24 cellular contexts compared by ENCODE assay signal in the genomic region with DNA sequence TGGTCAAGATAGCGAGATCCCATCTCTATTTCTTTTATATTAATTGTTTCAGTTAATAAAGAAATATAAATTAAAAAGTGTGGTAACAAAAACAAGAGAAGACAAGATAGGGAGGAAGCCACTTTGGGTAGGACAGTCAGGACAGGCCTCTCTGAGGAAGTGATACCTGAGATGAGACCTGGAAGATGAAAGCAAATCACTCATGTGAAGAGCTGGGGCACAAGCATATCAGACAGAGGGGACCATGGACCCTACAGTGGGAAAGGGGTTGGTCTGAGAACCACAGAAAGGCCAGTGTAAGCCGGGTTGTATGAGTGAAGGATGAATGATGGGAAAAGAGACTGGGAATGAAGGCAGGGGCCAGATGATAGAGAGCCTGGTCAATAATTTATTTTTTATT. TPM values are rescaled to one million over a fixed set of nuclear protein-coding genes. Genes with fewer than 3 reads are reported as not detected.
DNase-seq lines count a peak whose midpoint lies in the region; ATAC-seq, FAIRE-seq and TF ChIP-seq lines count a peak whose summit lies in the region.
"Had no signal": no experiment of that assay in that cellular context is flagged by ENCODE, and none has a peak within 500 bp of the region (broad histone marks: within the 10 kb centered on the region; RNA-seq: fewer than 3 reads in every experiment).

No MANE protein-coding gene starts in this region.

- no peaks in the 10 kb centered on the region for H3K36me3 Mint-ChIP-seq in neural crest cell (ENCODE audit: low read depth)
- H3K36me3 Mint-ChIP-seq: activated naive CD8-positive, alpha-beta T cell; mesothelial cell of epicardium had no signal

- no peaks in the 10 kb centered on the region for H3K36me3 ChIP-seq in small intestine (ENCODE audit: control insufficient read depth in 2 of 2, insufficient read depth in 2 of 2, low read length in 2 of 2)

- no peak overlapping the region for H3K27ac ChIP-seq in small intestine (ENCODE audit: low read depth in 1 of 2, low read length in 1 of 2)
- H3K27ac ChIP-seq: BLaER1 treated with 17β-estradiol and CSF1 and Interleukin-3, amounts not matched to agents 10 nM and 100 nM; parathyroid adenoma had no signal

- peaks cover 3 to 9% of the 10 kb centered on the region in 2 donors for H3K4me1 ChIP-seq in small intestine (ENCODE audit: control insufficient read depth in 2 of 2, insufficient read depth in 1 of 2, low read depth in 1 of 2, low read length in 1 of 2)

- peaks cover 25% of the 10 kb centered on the region for H3K4me1 Mint-ChIP-seq in neural crest cell

- H3K4me3 Mint-ChIP-seq in neural crest cell = peak overlapping the region; percentile 12
- H3K4me3 Mint-ChIP-seq: activated CD4-positive, alpha-beta T cell treated with anti-CD3 and anti-CD28 coated beads for 36 hours; T-helper 1 cell treated with Interleukin-12 subunit alpha and Interleukin-12 subunit beta and Interleukin-4 antibody, amounts not matched to agents 30 μg/mL and 1 μg/mL, for 36 hours had no signal

- peak; percentile 51 for ATAC-seq in GM19463 (IDR thresholded peaks at IDR 0.05; ENCODE audit: unreplicated experiment)
- ATAC-seq in HG03342 (IDR thresholded peaks at IDR 0.05; ENCODE audit: unreplicated experiment) = peak; percentile 60
- ATAC-seq: activated CD4-positive, alpha-beta T cell treated with anti-CD3 and anti-CD28 coated beads for 36 hours; heart right ventricle; left lobe of liver; sciatic nerve had no signal

- H3K27me3 Mint-ChIP-seq in neural crest cell (ENCODE audit: low read depth) = peaks cover 43% of the 10 kb centered on the region

- TF ChIP-seq CTCF in GM12865 (IDR thresholded peaks at IDR 0.05; ENCODE audit: insufficient read depth, low read depth, low read length, missing control alignments) (no peak), neural crest cell (conservative IDR thresholded peaks at IDR 0.05) (no peak), foreskin fibroblast (IDR thresholded peaks at IDR 0.05; ENCODE audit: low read depth, low read length) (no peak)

- H3K4me3 ChIP-seq in GM12865 (ENCODE audit: low read depth, low read length) (no peak overlapping the region), small intestine (ENCODE audit: low read depth in 1 of 2, low read length in 2 of 2) (no peak overlapping the region), foreskin fibroblast (ENCODE audit: low read depth in 1 of 2, low read length in 2 of 2) (no peak overlapping the region)
- H3K4me3 ChIP-seq: BLaER1 treated with 17β-estradiol and CSF1 and Interleukin-3, amounts not matched to agents 10 nM and 100 nM; heart right ventricle had no signal

- H3K27me3 ChIP-seq in small intestine (ENCODE audit: control insufficient read depth in 2 of 2, insufficient read depth in 2 of 2, low read length in 2 of 2) = no peaks in the 10 kb centered on the region
- H3K27me3 ChIP-seq: BLaER1 treated with 17β-estradiol and CSF1 and Interleukin-3, amounts not matched to agents 10 nM and 100 nM had no signal

- FAIRE-seq in small intestine (lab: Jason Lieb, UNC) = no peak
- FAIRE-seq: astrocyte, endothelial cell of umbilical vein had no signal

- H3K9me3 ChIP-seq in small intestine (ENCODE audit: control insufficient read depth, low read depth) = no peaks in the 10 kb centered on the region
- H3K9me3 ChIP-seq: BLaER1 treated with 17β-estradiol and CSF1 and Interleukin-3, amounts not matched to agents 10 nM and 100 nM; heart right ventricle had no signal

- 86 to 88% (median 88%) methylated on average over 2 of the region's 2 CpGs for WGBS in small intestine, 3 donors

- DNase-seq in GM12865 (ENCODE audit: low read depth) (peak; percentile 52), neural crest cell (ENCODE audit: low read depth, low spot score) (no peak), small intestine (no peak), foreskin fibroblast (no peak), NCI-H345 treated with DMSO at 0.1 percent for 48 hours (lab: John Stamatoyannopoulos, UW; ENCODE audit: unreplicated experiment) (no peak)
- DNase-seq: activated CD4-positive, alpha-beta T cell treated with anti-CD3 and anti-CD28 coated beads for 36 hours; Calu3; central memory CD4-positive, alpha-beta T cell; heart right ventricle; NCI-H1417; NCI-H510A treated with DMSO at 0.1 percent for 48 hours; stimulated activated CD4-positive, alpha-beta T cell treated with anti-CD3 and anti-CD28 coated beads, Interleukin-15, amount 100 ng/mL, for 24 hours had no signal

- no peak overlapping the region for H3K27ac Mint-ChIP-seq in neural crest cell (ENCODE audit: unreplicated experiment)
- H3K27ac Mint-ChIP-seq: activated CD4-positive, alpha-beta T cell treated with anti-CD3 and anti-CD28 coated beads for 36 hours; activated naive CD8-positive, alpha-beta T cell; T-helper 1 cell treated with Interleukin-12 subunit alpha and Interleukin-12 subunit beta and Interleukin-4 antibody, amounts not matched to agents 30 μg/mL and 1 μg/mL, for 36 hours had no signal

- no peaks in the 10 kb centered on the region for H3K9me3 Mint-ChIP-seq in neural crest cell
- H3K9me3 Mint-ChIP-seq: mesothelial cell of epicardium; nephron; T-helper 1 cell treated with Interleukin-12 subunit alpha and Interleukin-12 subunit beta and Interleukin-4 antibody, amounts not matched to agents 30 μg/mL and 1 μg/mL, for 36 hours had no signal

RNA-seq across cellular contexts. Expression of a gene that starts 1.8 kb away (rescaled TPM):
- 50.9 and 52.3 TPM in 2 replicates for total RNA-seq in neural crest cell
- polyA plus RNA-seq in small intestine = 10 to 100 TPM; 15.7 to 21.9 (median 20.9) TPM

RNA-seq across cellular contexts. Expression of a gene that starts 39.5 kb away (rescaled TPM):
- total RNA-seq in neural crest cell = 3.7 and 4.2 TPM in 2 replicates
- polyA plus RNA-seq in small intestine = 1 to 10 TPM in 1 of 3 donors, under 1 TPM in 2; 0.22 to 2.0 (median 0.54) TPM
- total RNA-seq: endothelial cell of umbilical vein had no signal
